22 cellular contexts compared by ENCODE assay signal in the genomic region with DNA sequence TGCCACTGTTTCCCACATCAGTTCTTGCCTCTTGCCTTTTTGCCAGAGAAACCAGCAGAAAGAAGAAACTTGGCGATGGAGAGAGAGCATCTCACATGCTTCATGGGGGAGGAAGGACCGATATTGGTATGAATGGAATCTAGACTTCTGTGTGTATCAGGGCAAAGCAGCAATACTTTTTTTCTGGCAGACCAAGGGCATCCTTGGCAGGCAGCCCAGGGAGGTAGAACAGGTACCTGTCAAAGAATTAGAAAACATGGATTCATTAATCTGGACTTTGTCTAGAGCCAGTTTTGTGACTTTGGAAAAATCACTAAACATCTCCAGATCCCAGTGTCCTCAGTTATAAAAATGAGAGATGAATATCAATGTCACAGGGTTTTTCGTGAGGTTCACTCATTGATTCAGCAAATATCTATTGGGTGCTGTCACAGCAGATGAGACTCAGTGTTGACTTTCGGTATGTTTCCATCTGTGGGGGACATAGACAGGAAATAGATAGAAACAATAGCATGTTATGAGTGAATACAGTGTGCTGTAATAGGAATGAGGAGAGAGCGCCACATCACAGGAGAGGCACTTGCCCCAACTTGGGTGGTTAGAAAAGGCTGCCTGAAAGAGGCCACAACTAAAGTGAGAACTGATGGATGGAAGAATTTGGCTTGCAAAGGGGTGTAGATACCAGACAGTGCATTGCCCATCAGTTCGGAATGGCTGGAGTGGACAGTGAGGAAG.
DNase-seq lines count a peak whose midpoint lies in the region; ATAC-seq, FAIRE-seq and TF ChIP-seq lines count a peak whose summit lies in the region.
"Had no signal": no experiment of that assay in that cellular context is flagged by ENCODE, and none has a peak within 500 bp of the region (broad histone marks: within the 10 kb centered on the region; RNA-seq: fewer than 3 reads in every experiment).

No MANE protein-coding gene starts in this region.

- H3K4ac ChIP-seq in trophoblast cell (ENCODE audit: low read depth, low read length), result no peak overlapping the region

- POLR2A ChIA-PET in GM12878 (lab: Charles Lee), result interaction anchor here (0.5 kb wide), 1 partner anchor 504 kb away, joined by 5 read pairs; no protein-coding TSS in a partner anchor

- H3K27me3 ChIP-seq in GM12878 (replicated peaks in 1 of 2; ENCODE audit: control insufficient read depth in 2 of 2, insufficient read depth in 2 of 2, low read length in 1 of 2), result no peaks in the 10 kb centered on the region
- no peaks in the 10 kb centered on the region for H3K27me3 ChIP-seq in trophoblast cell (ENCODE audit: insufficient read depth, low read length)
- H3K27me3 ChIP-seq: SJSA1 had no signal

- no peak for TF ChIP-seq POLR2A in GM12878 (IDR thresholded peaks at IDR 0.05; ENCODE audit: low read depth, low read length)

- H3K79me2 ChIP-seq in GM12878 (ENCODE audit: control insufficient read depth, insufficient read depth, low read length) (no peaks in the 10 kb centered on the region), trophoblast cell (ENCODE audit: control insufficient read depth, insufficient read depth, low read length, poor library complexity) (no peaks in the 10 kb centered on the region)

- no peak overlapping the region for H2BK120ac ChIP-seq in trophoblast cell (ENCODE audit: insufficient read depth, low read length, poor library complexity)

- in situ Hi-C loops in GM12878 (cut with MboI), result no loop called here

- H3K79me1 ChIP-seq in trophoblast cell (ENCODE audit: low read length), result no peaks in the 10 kb centered on the region

- no peaks in the 10 kb centered on the region for H3K36me3 Mint-ChIP-seq in activated naive CD4-positive, alpha-beta T cell treated with anti-CD3 and anti-CD28 coated beads, Interleukin-2, amount 50 U/mL, for 24 hours
- H3K36me3 Mint-ChIP-seq in Calu3 (ENCODE audit: insufficient read depth, unreplicated experiment), result no peaks in the 10 kb centered on the region
- H3K36me3 Mint-ChIP-seq: immature natural killer cell had no signal

- H3K27ac ChIP-seq in GM12878 (ENCODE audit: control insufficient read depth, insufficient read depth) (no peak overlapping the region), trophoblast cell (ENCODE audit: low read depth, low read length) (no peak overlapping the region)
- H3K27ac ChIP-seq: coronary artery, SJSA1 had no signal

- CTCF ChIA-PET in GM12878 (lab: Yijun Ruan, JAX) (no interaction called here), Calu3 (lab: Charles Lee) (no interaction called here)

- no peak overlapping the region for H3K18ac ChIP-seq in trophoblast cell (ENCODE audit: low read length)

- H3K4me1 Mint-ChIP-seq in activated naive CD4-positive, alpha-beta T cell treated with anti-CD3 and anti-CD28 coated beads, Interleukin-2, amount 50 U/mL, for 24 hours, result peaks cover 24% of the 10 kb centered on the region
- H3K4me1 Mint-ChIP-seq in Calu3 (ENCODE audit: low read depth, unreplicated experiment), result peaks cover 13% of the 10 kb centered on the region
- H3K4me1 Mint-ChIP-seq: immature natural killer cell had no signal

- ATAC-seq in GM12878, result no peak
- ATAC-seq in stimulated activated naive CD8-positive, alpha-beta T cell treated with anti-CD3 and anti-CD28 coated beads, Interleukin-15, Interleukin-2, amounts not matched to agents 100 U/mL and 50 U/mL, for 24 hours, result peak; percentile 40
- ATAC-seq: PC-3; stimulated activated naive B cell treated with anti-CD40 and anti-IgM and Interleukin-4, amounts not matched to agents 10 μg/mL and 1 μg/mL and 100 μg/mL, for 72 hours; WTC11 had no signal

- no peak for TF ChIP-seq EP300 in GM12878 (IDR thresholded peaks at IDR 0.05; ENCODE audit: borderline replicate concordance in 1 of 2, control insufficient read depth in 1 of 2, low read depth in 2 of 2, low read length in 2 of 2)

- no peaks in the 10 kb centered on the region for H3K9me3 Mint-ChIP-seq in activated naive CD4-positive, alpha-beta T cell treated with anti-CD3 and anti-CD28 coated beads, Interleukin-2, amount 50 U/mL, for 24 hours
- H3K9me3 Mint-ChIP-seq in Calu3 (ENCODE audit: low read depth, unreplicated experiment), result peaks cover 3% of the 10 kb centered on the region
- H3K9me3 Mint-ChIP-seq: immature natural killer cell; T-helper 1 cell treated with Interleukin-12 subunit alpha and Interleukin-12 subunit beta and Interleukin-4 antibody, amounts not matched to agents 30 μg/mL and 1 μg/mL, for 36 hours had no signal

- no peak overlapping the region for H3K9ac ChIP-seq in GM12878 (ENCODE audit: control insufficient read depth, insufficient read depth, low read length)
- no peak overlapping the region for H3K9ac ChIP-seq in trophoblast cell (ENCODE audit: low read length)

- H4K91ac ChIP-seq in trophoblast cell (ENCODE audit: low read depth, low read length), result no peak overlapping the region

- H3K23ac ChIP-seq in trophoblast cell (ENCODE audit: low read length), result no peak overlapping the region

- no peak overlapping the region for H2AFZ ChIP-seq in GM12878 (ENCODE audit: control insufficient read depth, low read depth, low read length)
- H2AFZ ChIP-seq in trophoblast cell (ENCODE audit: insufficient read depth, low read length, poor library complexity), result no peak overlapping the region

- H3K27ac Mint-ChIP-seq in activated naive CD4-positive, alpha-beta T cell treated with anti-CD3 and anti-CD28 coated beads, Interleukin-2, amount 50 U/mL, for 24 hours, result peak overlapping the region; percentile 53
- H3K27ac Mint-ChIP-seq in Calu3 (ENCODE audit: unreplicated experiment), result no peak overlapping the region
- H3K27ac Mint-ChIP-seq: immature natural killer cell; stimulated activated naive B cell treated with anti-CD40 and anti-IgM and Interleukin-4, amounts not matched to agents 10 μg/mL and 1 μg/mL and 100 μg/mL, for 72 hours; T-helper 1 cell treated with Interleukin-12 subunit alpha and Interleukin-12 subunit beta and Interleukin-4 antibody, amounts not matched to agents 30 μg/mL and 1 μg/mL, for 36 hours; type B pancreatic cell; WTC11 had no signal

- H3K4me1 ChIP-seq in GM12878 (ENCODE audit: control insufficient read depth, insufficient read depth, low read length), result no peaks in the 10 kb centered on the region
- H3K4me1 ChIP-seq in trophoblast cell (ENCODE audit: control insufficient read depth in 1 of 2, insufficient read depth in 2 of 2, low read length in 2 of 2), result no peaks in the 10 kb centered on the region
- H3K4me1 ChIP-seq: SJSA1 had no signal

- no peak overlapping the region for H2BK5ac ChIP-seq in trophoblast cell (ENCODE audit: low read depth, low read length, poor library complexity)

- no peak for DNase-seq in activated naive CD4-positive, alpha-beta T cell treated with anti-CD3 and anti-CD28 coated beads, Interleukin-2, amount 50 U/mL, for 16 hours
- DNase-seq in HS-5 (ENCODE audit: low read depth) (peak; percentile 50), GM12878 (ENCODE audit: low read depth, low spot score) (no peak), trophoblast cell (no peak), Calu3 (no peak)
- DNase-seq in stimulated activated naive CD8-positive, alpha-beta T cell treated with anti-CD3 and anti-CD28 coated beads, Interleukin-15, Interleukin-2, amounts not matched to agents 100 U/mL and 50 U/mL, for 24 hours, result no peak
- DNase-seq in activated CD4-positive, CD25-positive, alpha-beta regulatory T cell (lab: John Stamatoyannopoulos, UW), result no peak
- DNase-seq: activated CD8-positive, alpha-beta memory T cell treated with anti-CD3 and anti-CD28 coated beads, Interleukin-2, amount 50 U/mL, for 4 hours; activated naive CD4-positive, alpha-beta T cell; HCEC 1CT; immature natural killer cell; NCI-H2171 treated with DMSO at 0.1 percent for 48 hours; NCI-H774; PC-3; stimulated activated naive B cell treated with anti-CD40 and anti-IgM and Interleukin-4, amounts not matched to agents 10 μg/mL and 1 μg/mL and 100 μg/mL, for 72 hours had no signal

- H2AK5ac ChIP-seq in trophoblast cell (ENCODE audit: low read length), result no peak overlapping the region

- no peak overlapping the region for H4K8ac ChIP-seq in trophoblast cell (ENCODE audit: low read depth, low read length)

- no peaks in the 10 kb centered on the region for H3K27me3 Mint-ChIP-seq in activated naive CD4-positive, alpha-beta T cell treated with anti-CD3 and anti-CD28 coated beads, Interleukin-2, amount 50 U/mL, for 24 hours
- no peaks in the 10 kb centered on the region for H3K27me3 Mint-ChIP-seq in Calu3 (ENCODE audit: unreplicated experiment)
- H3K27me3 Mint-ChIP-seq: stimulated activated naive B cell treated with anti-CD40 and anti-IgM and Interleukin-4, amounts not matched to agents 10 μg/mL and 1 μg/mL and 100 μg/mL, for 72 hours had no signal

- no peaks in the 10 kb centered on the region for H4K20me1 ChIP-seq in GM12878 (ENCODE audit: control insufficient read depth, insufficient read depth)

- peak; percentile 31 for FAIRE-seq in GM12878 (lab: Jason Lieb, UNC)

- TF ChIP-seq CTCF in GM12878 (IDR thresholded peaks at IDR 0.05 in 2 of 3, conservative IDR thresholded peaks at IDR 0.05 in 1 of 3; ENCODE audit: control insufficient read depth in 2 of 3, extremely low read depth in 1 of 3, insufficient read depth in 1 of 3, low read depth in 3 of 3, low read length in 3 of 3) (no peak), Calu3 (IDR thresholded peaks at IDR 0.05; ENCODE audit: unreplicated experiment) (no peak)

- no peaks in the 10 kb centered on the region for H3K36me3 ChIP-seq in GM12878 (ENCODE audit: control insufficient read depth in 2 of 2, insufficient read depth in 2 of 2, low read length in 1 of 2)
- no peaks in the 10 kb centered on the region for H3K36me3 ChIP-seq in trophoblast cell (ENCODE audit: control insufficient read depth in 1 of 2, insufficient read depth in 2 of 2, low read length in 2 of 2)
- H3K36me3 ChIP-seq: SJSA1 had no signal

- 50% methylated on average over 6 of the region's 6 CpGs for WGBS in GM12878 (ENCODE audit: insufficient coverage, insufficient replicate concordance, low lambda C conversion rate, missing lambda C conversion rate)
- WGBS in trophoblast cell (ENCODE audit: extremely low coverage, insufficient coverage, insufficient read length), result no CpG with 5 or more reads among the region's 6 CpGs

- no TSS peak for BruUV-seq in GM12878 (replicated peaks; lab: Mats Ljungman, UMichigan)
- BruUV-seq in Calu3 (replicated peaks; lab: Mats Ljungman, UMichigan), result no TSS peak

- no peak overlapping the region for H3K4me3 Mint-ChIP-seq in activated naive CD4-positive, alpha-beta T cell treated with anti-CD3 and anti-CD28 coated beads, Interleukin-2, amount 50 U/mL, for 24 hours
- no peak overlapping the region for H3K4me3 Mint-ChIP-seq in Calu3 (ENCODE audit: low read depth, unreplicated experiment)
- H3K4me3 Mint-ChIP-seq: immature natural killer cell; stimulated activated naive B cell treated with anti-CD40 and anti-IgM and Interleukin-4, amounts not matched to agents 10 μg/mL and 1 μg/mL and 100 μg/mL, for 72 hours; T-helper 1 cell treated with Interleukin-12 subunit alpha and Interleukin-12 subunit beta and Interleukin-4 antibody, amounts not matched to agents 30 μg/mL and 1 μg/mL, for 36 hours; type B pancreatic cell; WTC11 had no signal

- no peak overlapping the region for H4K12ac ChIP-seq in trophoblast cell (ENCODE audit: low read depth, low read length)

- no peak for TF ChIP-seq RAD21 in GM12878 (IDR thresholded peaks at IDR 0.05; ENCODE audit: insufficient read depth, low read depth, low read length)

- no peaks in the 10 kb centered on the region for H3K9me3 ChIP-seq in GM12878 (replicated peaks; ENCODE audit: control insufficient read depth, insufficient read depth, low read length)
- H3K9me3 ChIP-seq in trophoblast cell (ENCODE audit: insufficient read depth, low read depth, low read length), result peaks cover 1% of the 10 kb centered on the region
- H3K9me3 ChIP-seq: SJSA1 had no signal

- H3K14ac ChIP-seq in trophoblast cell (ENCODE audit: low read length), result no peak overlapping the region

- SMC1A ChIA-PET in GM12878 (lab: Charles Lee; ENCODE audit: uncharacterized antibody, unreplicated experiment), result no interaction called here

- H2BK12ac ChIP-seq in trophoblast cell (ENCODE audit: low read length), result no peak overlapping the region

- RAD21 ChIA-PET in GM12878 (lab: Charles Lee; ENCODE audit: unreplicated experiment), result no interaction called here

- H3K4me2 ChIP-seq in GM12878 (ENCODE audit: control insufficient read depth, insufficient read depth) (no peak overlapping the region), trophoblast cell (ENCODE audit: low read length) (no peak overlapping the region)

- H3K4me3 ChIP-seq in GM12878, result no peak overlapping the region
- H3K4me3 ChIP-seq in trophoblast cell (ENCODE audit: low read depth, low read length), result no peak overlapping the region
- H3K4me3 ChIP-seq: coronary artery, lung, SJSA1 had no signal

- intact Hi-C loops in GM12878 (cut with micrococcal nuclease; ENCODE audit: unreplicated experiment), result no loop called here
- intact Hi-C loops in Calu3 (cut with micrococcal nuclease; ENCODE audit: unreplicated experiment), result no loop called here
